25 cellular contexts compared by ENCODE assay signal in genomic region chr20:19966840-19967239, GRCh38. TPM values are rescaled to one million over a fixed set of nuclear protein-coding genes. Genes with fewer than 3 reads are reported as not detected.
A peak's percentile ranks its signal among the peaks of the same experiment; 100 is the strongest.
DNase-seq lines count a peak whose midpoint lies in the region; ATAC-seq, FAIRE-seq and TF ChIP-seq lines count a peak whose summit lies in the region.
"Had no signal": no experiment of that assay in that cellular context is flagged by ENCODE, and none has a peak within 500 bp of the region (broad histone marks: within the 10 kb centered on the region; RNA-seq: fewer than 3 reads in every experiment).

No MANE protein-coding gene starts in this region.

- intact Hi-C loops in left colon (cut with DNase I, micrococcal nuclease), result no loop called here
- intact Hi-C loops in CD4-positive, alpha-beta T cell (cut with DNase I, micrococcal nuclease), result no loop called here

- H3K27ac Mint-ChIP-seq in CD4-positive, alpha-beta T cell, result no peak overlapping the region
- H3K27ac Mint-ChIP-seq: B cell; naive thymus-derived CD4-positive, alpha-beta T cell; stimulated activated naive B cell treated with anti-CD40 and anti-IgM and Interleukin-4, amounts not matched to agents 10 μg/mL and 1 μg/mL and 100 μg/mL, for 72 hours had no signal

- no peaks in the 10 kb centered on the region for H3K9me3 ChIP-seq in MM.1S (replicated peaks; ENCODE audit: insufficient read depth, low read length)
- H3K9me3 ChIP-seq in CD4-positive, alpha-beta T cell (ENCODE audit: control insufficient read depth, low read length), result no peaks in the 10 kb centered on the region
- H3K9me3 ChIP-seq: Caco-2 had no signal

- H3K27me3 ChIP-seq in MM.1S (replicated peaks; ENCODE audit: insufficient read depth, low read length), result peaks cover 72% of the 10 kb centered on the region
- H3K27me3 ChIP-seq in CD4-positive, alpha-beta T cell (ENCODE audit: control insufficient read depth, insufficient read depth, low read length), result no peaks in the 10 kb centered on the region
- H3K27me3 ChIP-seq: cardiac muscle cell had no signal

- DNase-seq in NCI-H1417 (lab: John Stamatoyannopoulos, UW) (peak in 2 of 3 experiments; percentile 74 to 91), NCI-H69 (lab: John Stamatoyannopoulos, UW) (peak; percentile 97), left colon (no peak), HTR-8/SVneo (ENCODE audit: insufficient read length, low spot score) (no peak), MM.1S (no peak)
- DNase-seq in central memory CD4-positive, alpha-beta T cell, result no peak
- no peak for DNase-seq in CD4-positive, alpha-beta T cell
- DNase-seq: activated naive CD4-positive, alpha-beta T cell treated with anti-CD3 and anti-CD28 coated beads, Interleukin-2, amount 50 U/mL, for 16 hours; amygdala; Caco-2; glutamatergic neuron; Karpas-422; mesendoderm; naive thymus-derived CD4-positive, alpha-beta T cell; NCI-H82; OCI-M1; retina; stimulated activated naive B cell treated with anti-CD40 and anti-IgM and Interleukin-4, amounts not matched to agents 10 μg/mL and 1 μg/mL and 100 μg/mL, for 72 hours had no signal

- H4K20me1 ChIP-seq in MM.1S (ENCODE audit: insufficient read depth, low read length), result no peaks in the 10 kb centered on the region; the same call in 1 of the 2 replicates

- H2AFZ ChIP-seq in MM.1S (ENCODE audit: low read length), result no peak overlapping the region

- no peak overlapping the region for H3K9ac ChIP-seq in MM.1S (ENCODE audit: low read length)

- H3K4me1 ChIP-seq in MM.1S (ENCODE audit: low read length), result peaks cover 16% of the 10 kb centered on the region

- H3K9me3 Mint-ChIP-seq in CD4-positive, alpha-beta T cell, result no peaks in the 10 kb centered on the region

- H3K4me3 ChIP-seq in MM.1S (ENCODE audit: low read length), result no peak overlapping the region
- H3K4me3 ChIP-seq: cardiac muscle cell, smooth muscle cell had no signal

- H3K27me3 Mint-ChIP-seq in CD4-positive, alpha-beta T cell, result no peaks in the 10 kb centered on the region
- H3K27me3 Mint-ChIP-seq: B cell had no signal

- CTCF ChIA-PET in CD4-positive, alpha-beta T cell (lab: Charles Lee), result no interaction called here

- no peaks in the 10 kb centered on the region for H3K9me2 ChIP-seq in MM.1S (replicated peaks; ENCODE audit: insufficient read depth, low read length)

- TF ChIP-seq CTCF in C4-2B (conservative IDR thresholded peaks at IDR 0.05) (no peak), MM.1S (IDR thresholded peaks at IDR 0.05; ENCODE audit: low read length) (no peak)
- no peak for TF ChIP-seq CTCF in CD4-positive, alpha-beta T cell (IDR thresholded peaks at IDR 0.05)

- no peak for FAIRE-seq in HTR-8/SVneo (lab: Jason Lieb, UNC)
- FAIRE-seq: endometrium, H54, urothelium cell line had no signal

- ATAC-seq in left colon, result peak; percentile 72
- ATAC-seq in CD4-positive, alpha-beta T cell (ENCODE audit: poor library complexity), result no peak
- ATAC-seq: naive thymus-derived CD4-positive, alpha-beta T cell; stimulated activated naive B cell treated with anti-CD40 and anti-IgM and Interleukin-4, amounts not matched to agents 10 μg/mL and 1 μg/mL and 100 μg/mL, for 72 hours had no signal

- POLR2A ChIA-PET in CD4-positive, alpha-beta T cell (lab: Charles Lee), result no interaction called here

- peaks cover 24% of the 10 kb centered on the region for H3K4me1 Mint-ChIP-seq in CD4-positive, alpha-beta T cell (ENCODE audit: low read depth)

- H3K36me3 Mint-ChIP-seq in CD4-positive, alpha-beta T cell (ENCODE audit: low read depth), result no peaks in the 10 kb centered on the region
- H3K36me3 Mint-ChIP-seq: naive thymus-derived CD4-positive, alpha-beta T cell had no signal

- no peaks in the 10 kb centered on the region for H3K36me3 ChIP-seq in MM.1S (replicated peaks; ENCODE audit: insufficient read depth, low read length)

- no peak overlapping the region for H3K4me3 Mint-ChIP-seq in CD4-positive, alpha-beta T cell
- H3K4me3 Mint-ChIP-seq: B cell; naive thymus-derived CD4-positive, alpha-beta T cell; stimulated activated naive B cell treated with anti-CD40 and anti-IgM and Interleukin-4, amounts not matched to agents 10 μg/mL and 1 μg/mL and 100 μg/mL, for 72 hours had no signal

- H3F3A ChIP-seq in MM.1S (ENCODE audit: insufficient read depth, low read length), result peaks cover 7% of the 10 kb centered on the region; the same call in 1 of the 2 replicates

- no peaks in the 10 kb centered on the region for H3K79me2 ChIP-seq in MM.1S (ENCODE audit: low read length)

- peak overlapping the region; percentile 87 for H3K27ac ChIP-seq in C4-2B
- no peak overlapping the region for H3K27ac ChIP-seq in MM.1S (ENCODE audit: low read length)
- no peak overlapping the region for H3K27ac ChIP-seq in CD4-positive, alpha-beta T cell (ENCODE audit: low read depth, low read length)

- no peak overlapping the region for H3K4me2 ChIP-seq in MM.1S (ENCODE audit: low read depth, low read length)
- H3K4me2 ChIP-seq: smooth muscle cell had no signal

RNA-seq across cellular contexts. Expression of gene NAA20, which starts 50.3 kb away (rescaled TPM):
- 10 to 100 TPM; 39.2 to 39.6 TPM for total RNA-seq in left colon
- 10 to 100 TPM; 18.8 to 18.9 TPM for total RNA-seq in CD4-positive, alpha-beta T cell

Comparison
In these comparisons a context has a peak if more than half of its experiments do, and no peak if none do; other contexts are left out.
1. DNase-seq: peak in NCI-H1417 (2 of 3) and NCI-H69 (single experiment); none in left colon (0 of 2), central memory CD4-positive, alpha-beta T cell (single experiment), HTR-8/SVneo (single experiment), MM.1S (single experiment) and CD4-positive, alpha-beta T cell (0 of 10).